Comparison of ENCODE assay signal across 8 cellular contexts in the genomic region with DNA sequence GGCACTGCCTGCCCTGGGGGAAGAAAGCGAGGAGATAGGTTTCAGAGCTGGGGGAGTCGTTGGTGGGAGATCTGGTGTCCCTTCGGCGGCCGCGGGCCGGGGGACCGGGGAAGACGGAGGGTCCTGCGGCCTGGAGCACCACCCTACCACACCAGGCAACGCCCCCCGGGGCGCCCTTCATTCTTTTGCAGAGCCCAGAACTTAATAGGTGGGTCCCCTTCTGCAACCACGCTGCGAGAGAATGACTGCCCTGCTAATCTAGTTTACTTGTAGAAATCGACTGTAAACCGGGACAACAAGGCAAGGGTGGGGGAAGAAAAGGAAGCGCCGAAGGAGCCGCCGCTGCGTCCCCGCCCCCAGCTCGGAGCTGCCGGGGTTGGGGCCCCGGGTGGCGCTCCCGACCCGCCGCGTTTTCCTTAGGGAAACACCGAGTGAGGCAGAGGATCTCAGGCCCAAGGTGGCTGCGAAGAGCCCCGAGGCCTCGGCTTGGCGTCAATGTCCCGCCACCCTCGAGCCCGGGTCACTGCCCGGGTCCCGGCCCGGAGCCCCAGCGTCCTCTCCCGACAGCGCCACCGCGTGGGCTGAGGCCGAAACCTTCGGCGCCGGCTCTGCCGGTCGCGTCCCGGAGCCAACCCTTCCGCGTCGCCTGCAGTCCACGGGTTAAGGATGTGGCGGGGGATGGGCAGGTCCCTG. TPM values are rescaled to one million over a fixed set of nuclear protein-coding genes. Genes with fewer than 3 reads are reported as not detected.
A peak's percentile ranks its signal among the peaks of the same experiment; 100 is the strongest.
DNase-seq lines count a peak whose midpoint lies in the region; ATAC-seq and TF ChIP-seq lines count a peak whose summit lies in the region.

No MANE protein-coding gene starts in this region.

- no peak for TF ChIP-seq EP300 in suprapubic skin (IDR thresholded peaks at IDR 0.05)

- TF ChIP-seq POLR2A in erythroblast (IDR thresholded peaks at IDR 0.05; ENCODE audit: low read length): no peak
- no peak for TF ChIP-seq POLR2A in suprapubic skin (IDR thresholded peaks at IDR 0.05)

- ATAC-seq in GM18519 (IDR thresholded peaks at IDR 0.05; ENCODE audit: low FRiP score, unreplicated experiment): peak; percentile 46

- no peak overlapping the region for H3K27ac ChIP-seq in suprapubic skin

- 3% methylated on average over 26 of the region's 60 CpGs for WGBS in suprapubic skin

- H3K27me3 ChIP-seq in MG63: no peaks in the 10 kb centered on the region
- H3K27me3 ChIP-seq in suprapubic skin: peaks cover 90% of the 10 kb centered on the region

- peaks cover 53% of the 10 kb centered on the region for H3K4me1 ChIP-seq in suprapubic skin

- H3K36me3 ChIP-seq in MG63 (no peaks in the 10 kb centered on the region), suprapubic skin (no peaks in the 10 kb centered on the region)

- peak overlapping the region; percentile 90 for H3K4me3 ChIP-seq in MG63
- H3K4me3 ChIP-seq in suprapubic skin: peak overlapping the region; percentile 54

- peak; percentile 67 to 93 for TF ChIP-seq CTCF in suprapubic skin (IDR thresholded peaks at IDR 0.05)

- H3K9me3 ChIP-seq in MG63: no peaks in the 10 kb centered on the region
- H3K9me3 ChIP-seq in suprapubic skin: no peaks in the 10 kb centered on the region

- DNase-seq in AG20443 (ENCODE audit: low spot score): peak; percentile 96
- DNase-seq in MG63: peak; percentile 83
- DNase-seq in activated CD4-positive, alpha-beta T cell treated with anti-CD3 and anti-CD28 coated beads, Interleukin-2, amount 50 U/mL, for 1 hour: peak; percentile 44
- DNase-seq in erythroblast (lab: John Stamatoyannopoulos, UW): peak; percentile 50 to 66
- DNase-seq in midbrain (lab: John Stamatoyannopoulos, UW): peak; percentile 71
- DNase-seq in suprapubic skin (ENCODE audit: low spot score in 2 of 2): peak; percentile 84 to 85
- no peak for DNase-seq in NCI-H187 treated with DMSO at 0.1 percent for 48 hours (lab: John Stamatoyannopoulos, UW)

RNA-seq across cellular contexts. Expression of gene SATB2, which starts 5.4 kb away (rescaled TPM):
- total RNA-seq in MG63 (2014; rRNA removed; shearing (Covaris generic); ENCODE audit: low replicate concordance): 3.4 and 5.1 TPM in 2 replicates
- 10 to 100 TPM in 1 of 4 donors, 1 to 10 TPM in 3; 2.9 to 12.1 (median 3.9) TPM for total RNA-seq in suprapubic skin
